Comparison of ENCODE assay signal across 11 cellular contexts in the genomic region with DNA sequence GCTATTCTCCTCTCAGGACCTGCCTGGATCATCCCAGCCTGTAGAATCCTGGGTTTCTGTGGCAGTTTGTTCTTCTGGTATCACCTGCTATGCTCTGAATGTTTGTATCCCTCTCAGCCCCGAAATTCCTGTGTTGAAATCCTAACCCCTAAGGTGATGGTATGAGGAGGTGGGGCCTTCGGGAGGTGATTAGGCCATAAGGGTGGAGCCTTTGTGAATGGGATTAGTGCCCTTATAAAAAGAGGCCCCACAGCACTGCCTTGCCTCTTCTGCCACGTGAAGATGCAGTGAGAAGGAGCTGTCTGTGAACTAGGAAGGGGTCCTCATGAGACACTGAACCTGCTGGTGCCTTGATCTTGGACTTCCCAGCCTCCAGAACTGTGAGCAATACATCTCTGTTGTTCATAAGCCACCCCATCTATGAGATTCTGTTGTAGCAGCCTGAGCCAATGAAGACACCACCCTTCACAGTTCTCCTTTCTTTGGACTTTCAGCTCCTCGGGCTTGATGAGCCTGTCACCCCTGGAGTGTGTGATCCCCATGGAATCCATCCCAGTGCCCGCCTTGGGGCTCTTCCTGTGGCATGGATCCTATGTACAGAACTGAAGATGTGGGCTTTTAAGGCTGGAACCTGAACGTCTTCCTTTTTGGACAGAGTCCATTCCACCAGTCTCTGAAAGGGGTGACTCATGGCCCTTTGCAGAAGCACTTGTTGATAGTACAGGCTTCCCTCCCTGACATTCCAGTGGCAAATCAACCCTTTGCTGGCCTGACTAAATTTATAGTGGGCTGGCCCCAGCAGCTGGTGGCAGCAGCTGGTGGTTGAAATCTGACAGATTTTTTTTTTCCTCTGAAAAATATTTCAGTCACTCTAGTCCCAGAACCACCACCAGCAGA.
DNase-seq lines count a peak whose midpoint lies in the region; ATAC-seq, FAIRE-seq and TF ChIP-seq lines count a peak whose summit lies in the region.
"Had no signal": no experiment of that assay in that cellular context is flagged by ENCODE, and none has a peak within 500 bp of the region (broad histone marks: within the 10 kb centered on the region; RNA-seq: fewer than 3 reads in every experiment).

No MANE protein-coding gene starts in this region.

- H3K4me3 ChIP-seq in A549 (peak overlapping the region; percentile 15; the same call in 1 of the 3 replicates), MG63 (no peak overlapping the region), duodenal mucosa (ENCODE audit: low read depth in 1 of 2, low read length in 2 of 2) (peak overlapping the region in 1 of 2 donors; percentile 16), mesenchymal stem cell (ENCODE audit: insufficient read depth in 1 of 2, low read depth in 1 of 2, low read length in 2 of 2) (peak overlapping the region in 1 of 2 experiments; percentile 71)

- peaks cover 67% of the 10 kb centered on the region for H3K4me1 ChIP-seq in A549
- peaks cover 18 to 23% of the 10 kb centered on the region in 2 donors for H3K4me1 ChIP-seq in duodenal mucosa (ENCODE audit: control insufficient read depth in 1 of 2, insufficient read depth in 2 of 2, low read length in 2 of 2)
- H3K4me1 ChIP-seq in mesenchymal stem cell (ENCODE audit: control insufficient read depth, insufficient read depth, low read depth, low read length): peaks cover 16% of the 10 kb centered on the region

- no peak overlapping the region for H3K14ac ChIP-seq in mesenchymal stem cell (ENCODE audit: low read length in 2 of 2)

- DNase-seq in A549 (ENCODE audit: low read depth in 1 of 2, low spot score in 1 of 2) (peak; percentile 72 to 80), MG63 (peak; percentile 85), mesenchymal stem cell (peak; percentile 96), erythroblast (lab: John Stamatoyannopoulos, UW) (no peak), natural killer cell (no peak), NCI-H524 treated with DMSO at 0.1 percent for 48 hours (lab: John Stamatoyannopoulos, UW) (no peak)
- DNase-seq in activated naive CD4-positive, alpha-beta T cell treated with anti-CD3 and anti-CD28 coated beads, Interleukin-2, amount 10 ng/mL, durations not matched to agents 7 days and 5 days: no peak
- DNase-seq: CD8-positive, alpha-beta memory T cell; stimulated activated CD4-positive, alpha-beta T cell treated with anti-CD3 and anti-CD28 coated beads, Interleukin-4, amount 100 ng/mL, for 4 hours had no signal

- no peak for TF ChIP-seq EP300 in A549 (IDR thresholded peaks at IDR 0.05)

- H4K91ac ChIP-seq in mesenchymal stem cell (ENCODE audit: low read length): no peak overlapping the region

- ATAC-seq in A549 (peak; percentile 80 to 83), natural killer cell (no peak)

- peak overlapping the region; percentile 46 to 51 for H2BK12ac ChIP-seq in mesenchymal stem cell (ENCODE audit: low read length in 2 of 2)

- no peak for TF ChIP-seq CTCF in A549 (IDR thresholded peaks at IDR 0.05)
- TF ChIP-seq CTCF in natural killer cell (IDR thresholded peaks at IDR 0.05): no peak

- H3K4me2 ChIP-seq in A549 (peak overlapping the region; percentile 73), mesenchymal stem cell (ENCODE audit: low read length, poor library complexity, severe bottlenecking) (peak overlapping the region; percentile 13)

- H3K27me3 Mint-ChIP-seq in activated naive CD4-positive, alpha-beta T cell treated with anti-CD3 and anti-CD28 coated beads, Interleukin-2, amount 10 ng/mL, durations not matched to agents 7 days and 5 days: peaks cover 5% of the 10 kb centered on the region
- peaks cover 8 to 22% of the 10 kb centered on the region in 2 donors for H3K27me3 Mint-ChIP-seq in natural killer cell (ENCODE audit: low read depth in 2 of 2)

- H3K36me3 ChIP-seq in MG63 (no peaks in the 10 kb centered on the region; the same call in 1 of the 2 replicates), duodenal mucosa (ENCODE audit: control insufficient read depth in 1 of 2, insufficient read depth in 2 of 2, low read length in 2 of 2) (peaks cover 0 to 3% of the 10 kb centered on the region in 2 donors), mesenchymal stem cell (ENCODE audit: control insufficient read depth in 1 of 2, insufficient read depth in 2 of 2, low read depth in 1 of 2, low read length in 2 of 2) (no peaks in the 10 kb centered on the region)

- H3K9me3 Mint-ChIP-seq in activated naive CD4-positive, alpha-beta T cell treated with anti-CD3 and anti-CD28 coated beads, Interleukin-2, amount 10 ng/mL, durations not matched to agents 7 days and 5 days: no peaks in the 10 kb centered on the region
- H3K9me3 Mint-ChIP-seq in natural killer cell: no peaks in the 10 kb centered on the region

- FAIRE-seq in A549 (lab: Jason Lieb, UNC): no peak

- TF ChIP-seq RAD21 in A549 (conservative IDR thresholded peaks at IDR 0.05 in 1 of 2, IDR thresholded peaks at IDR 0.05 in 1 of 2): no peak

- peak overlapping the region; percentile 72 to 81 for H3K27ac ChIP-seq in A549
- peak overlapping the region; percentile 1 for H3K27ac ChIP-seq in duodenal mucosa (ENCODE audit: low read depth, low read length)
- peak overlapping the region; percentile 76 for H3K27ac ChIP-seq in mesenchymal stem cell (ENCODE audit: low read length, poor library complexity, severe bottlenecking)

- no peak overlapping the region for H2BK5ac ChIP-seq in mesenchymal stem cell (ENCODE audit: low read depth, low read length, poor library complexity, severe bottlenecking)

- H3K9me3 ChIP-seq in A549: no peaks in the 10 kb centered on the region
- H3K9me3 ChIP-seq in MG63: peaks cover 6% of the 10 kb centered on the region
- no peaks in the 10 kb centered on the region for H3K9me3 ChIP-seq in duodenal mucosa (ENCODE audit: control insufficient read depth in 1 of 2, low read length in 2 of 2)
- H3K9me3 ChIP-seq in mesenchymal stem cell (ENCODE audit: control insufficient read depth, low read length): no peaks in the 10 kb centered on the region

- no peak overlapping the region for H3K27ac Mint-ChIP-seq in activated naive CD4-positive, alpha-beta T cell treated with anti-CD3 and anti-CD28 coated beads, Interleukin-2, amount 10 ng/mL, durations not matched to agents 7 days and 5 days
- H3K27ac Mint-ChIP-seq in natural killer cell: no peak overlapping the region
- H3K27ac Mint-ChIP-seq: CD8-positive, alpha-beta memory T cell had no signal

- no peaks in the 10 kb centered on the region for H3K36me3 Mint-ChIP-seq in activated naive CD4-positive, alpha-beta T cell treated with anti-CD3 and anti-CD28 coated beads, Interleukin-2, amount 10 ng/mL, durations not matched to agents 7 days and 5 days
- no peaks in the 10 kb centered on the region for H3K36me3 Mint-ChIP-seq in natural killer cell
- H3K36me3 Mint-ChIP-seq: brain; CD8-positive, alpha-beta memory T cell had no signal

- no peak overlapping the region for H3K4me3 Mint-ChIP-seq in activated naive CD4-positive, alpha-beta T cell treated with anti-CD3 and anti-CD28 coated beads, Interleukin-2, amount 10 ng/mL, durations not matched to agents 7 days and 5 days
- H3K4me3 Mint-ChIP-seq in natural killer cell: no peak overlapping the region
- H3K4me3 Mint-ChIP-seq: CD8-positive, alpha-beta memory T cell had no signal

- H3K9ac ChIP-seq in duodenal mucosa (ENCODE audit: low read depth in 1 of 2, low read length in 2 of 2) (no peak overlapping the region), mesenchymal stem cell (ENCODE audit: low read length) (peak overlapping the region; percentile 63)

- intact Hi-C loops in natural killer cell (cut with micrococcal nuclease): no loop called here

- H3K4ac ChIP-seq in mesenchymal stem cell (ENCODE audit: low read depth in 1 of 2, low read length in 2 of 2): peak overlapping the region; percentile 57 to 60

- CTCF ChIA-PET in A549 (lab: Yijun Ruan, JAX): interaction anchor here (0.9 to 1.8 kb wide), 7 partner anchors 8 to 16 kb away, joined by 3 to 11 read pairs (median 5); no protein-coding TSS in a partner anchor
- CTCF ChIA-PET in activated naive CD4-positive, alpha-beta T cell treated with anti-CD3 and anti-CD28 coated beads, Interleukin-2, amount 10 ng/mL, durations not matched to agents 7 days and 5 days (lab: Charles Lee): no interaction called here

- H3K4me1 Mint-ChIP-seq in activated naive CD4-positive, alpha-beta T cell treated with anti-CD3 and anti-CD28 coated beads, Interleukin-2, amount 10 ng/mL, durations not matched to agents 7 days and 5 days: no peaks in the 10 kb centered on the region
- H3K4me1 Mint-ChIP-seq in natural killer cell: no peaks in the 10 kb centered on the region
- H3K4me1 Mint-ChIP-seq: CD8-positive, alpha-beta memory T cell had no signal

- no peak overlapping the region for H3K23ac ChIP-seq in mesenchymal stem cell (ENCODE audit: low read length in 2 of 2)

- H2BK15ac ChIP-seq in mesenchymal stem cell (ENCODE audit: low read depth, poor library complexity, severe bottlenecking): peak overlapping the region; percentile 36

- H3K18ac ChIP-seq in mesenchymal stem cell (ENCODE audit: low read depth in 1 of 2, low read length in 2 of 2): peak overlapping the region; percentile 31 to 53

- H3K79me1 ChIP-seq in mesenchymal stem cell (replicated peaks; ENCODE audit: low read length, poor library complexity, severe bottlenecking): peaks cover 44% of the 10 kb centered on the region

- H2AFZ ChIP-seq in mesenchymal stem cell (ENCODE audit: low read depth, low read length): no peak overlapping the region

- H2AK5ac ChIP-seq in mesenchymal stem cell (ENCODE audit: low read length, severe bottlenecking): peak overlapping the region; percentile 26

- POLR2A ChIA-PET in A549 (lab: Yijun Ruan, JAX): interaction anchor here (2.1 to 2.5 kb wide), 2 partner anchors 14 kb away, joined by 8 read pairs; no protein-coding TSS in a partner anchor

- TF ChIP-seq POLR2A in A549 (IDR thresholded peaks at IDR 0.05; ENCODE audit: low read length): no peak
- no peak for TF ChIP-seq POLR2A in erythroblast (IDR thresholded peaks at IDR 0.05; ENCODE audit: low read length)

- no peak overlapping the region for H4K8ac ChIP-seq in mesenchymal stem cell (ENCODE audit: low read length)

- H3K27me3 ChIP-seq in MG63 (no peaks in the 10 kb centered on the region), duodenal mucosa (ENCODE audit: control insufficient read depth in 1 of 2, insufficient read depth in 2 of 2, low read length in 2 of 2) (no peaks in the 10 kb centered on the region), mesenchymal stem cell (ENCODE audit: control insufficient read depth in 1 of 2, insufficient read depth in 1 of 2, low read length in 2 of 2) (no peaks in the 10 kb centered on the region)

- WGBS in A549 (ENCODE audit: missing lambda C conversion rate): 29% methylated on average over 6 of the region's 6 CpGs
- WGBS in mesenchymal stem cell: 34% methylated on average over 6 of the region's 6 CpGs

- H2BK120ac ChIP-seq in mesenchymal stem cell (ENCODE audit: low read depth, low read length): peak overlapping the region; percentile 15

TF ChIP-seq in A549, 52 proteins besides CTCF, POLR2A, EP300 and RAD21 (continues in another document):
- no peak for TF ChIP-seq E2F6 (IDR thresholded peaks at IDR 0.05; ENCODE audit: borderline replicate concordance, low read depth)
- TF ChIP-seq HOXB5 (CRISPR knock-in tag; IDR thresholded peaks at IDR 0.05): no peak

Comparison
In these comparisons a context has a peak if more than half of its experiments do, and no peak if none do; other contexts are left out.
1. ATAC-seq: peak in A549 (2 of 2); none in natural killer cell (0 of 3).
2. DNase-seq: peak in A549 (2 of 2), MG63 (single experiment) and mesenchymal stem cell (single experiment); none in erythroblast (0 of 2), activated naive CD4-positive, alpha-beta T cell treated with anti-CD3 and anti-CD28 coated beads, Interleukin-2, amount 10 ng/mL, durations not matched to agents 7 days and 5 days (single experiment), natural killer cell (single experiment) and NCI-H524 treated with DMSO at 0.1 percent for 48 hours (single experiment).
3. H3K27ac ChIP-seq: peak in every context shown above with its lines; median percentile 76 in A549; 76 in mesenchymal stem cell; 1 in duodenal mucosa.